In genomic region chr4:48985976-48986653, GRCh38 we compare ENCODE assay signal across 16 cellular contexts. TPM values are rescaled to one million over a fixed set of nuclear protein-coding genes. Genes with fewer than 3 reads are reported as not detected.
DNase-seq lines count a peak whose midpoint lies in the region; ATAC-seq and TF ChIP-seq lines count a peak whose summit lies in the region.
"Had no signal": no experiment of that assay in that cellular context is flagged by ENCODE, and none has a peak within 500 bp of the region (broad histone marks: within the 10 kb centered on the region; RNA-seq: fewer than 3 reads in every experiment).

TSS of gene CWH43 (plus strand) at chr4:48986275. CDS start at chr4:48986430, 155 bp downstream.

- 7 to 9% methylated on average over 6 to 63 of the region's 63 CpGs for WGBS in endodermal cell (ENCODE audit: insufficient coverage in 1 of 2, insufficient read length in 1 of 2), 2 experiments

- no peaks in the 10 kb centered on the region for H3K36me3 ChIP-seq in endodermal cell (ENCODE audit: control insufficient read depth, insufficient read depth, low read length)
- no peaks in the 10 kb centered on the region for H3K36me3 ChIP-seq in thoracic aorta

- ATAC-seq in Right ventricle myocardium superior (ENCODE audit: poor library complexity) (peak; percentile 27), left ventricle myocardium superior (no peak), thoracic aorta (ENCODE audit: insufficient number of reproducible peaks, low FRiP score, low read depth) (no peak), T-cell (replicated peaks in 1 of 4) (no peak)
- ATAC-seq: activated naive CD4-positive, alpha-beta T cell treated with anti-CD3 and anti-CD28 coated beads, Interleukin-2, amount 50 U/mL, for 72 hours; effector memory CD8-positive, alpha-beta T cell had no signal

- H3K4me3 Mint-ChIP-seq in endodermal cell, result peak within 1 kb of the TSS; percentile 43
- H3K4me3 Mint-ChIP-seq in T-cell, result no peak within 1 kb of the TSS
- H3K4me3 Mint-ChIP-seq: effector memory CD8-positive, alpha-beta T cell had no signal

- no peaks in the 10 kb centered on the region for H3K36me3 Mint-ChIP-seq in endodermal cell (ENCODE audit: low read depth)
- H3K36me3 Mint-ChIP-seq in T-cell, result no peaks in the 10 kb centered on the region
- H3K36me3 Mint-ChIP-seq: activated naive CD4-positive, alpha-beta T cell treated with anti-CD3 and anti-CD28 coated beads, Interleukin-2, amount 50 U/mL, for 72 hours had no signal

- H3K27me3 Mint-ChIP-seq in endodermal cell (ENCODE audit: insufficient read depth) (peaks cover 70% of the 10 kb centered on the region), T-cell (peaks cover 42 to 74% of the 10 kb centered on the region in 2 donors)

- H3K9ac ChIP-seq in endodermal cell (ENCODE audit: extremely low read depth, low read length, poor library complexity, severe bottlenecking), result no peak within 1 kb of the TSS

- POLR2A ChIA-PET in T-cell (lab: Charles Lee), result no interaction called here

- H3K27me3 ChIP-seq in endodermal cell (ENCODE audit: control insufficient read depth, insufficient read depth, low read length, poor library complexity, severe bottlenecking) (peaks cover 53% of the 10 kb centered on the region), thoracic aorta (replicated peaks; ENCODE audit: insufficient read depth) (peaks cover 8% of the 10 kb centered on the region)

- no peak within 1 kb of the TSS for H3K27ac Mint-ChIP-seq in endodermal cell
- no peak within 1 kb of the TSS for H3K27ac Mint-ChIP-seq in T-cell
- H3K27ac Mint-ChIP-seq: activated naive CD4-positive, alpha-beta T cell treated with anti-CD3 and anti-CD28 coated beads, Interleukin-2, amount 50 U/mL, for 72 hours; effector memory CD8-positive, alpha-beta T cell had no signal

- peaks cover 6% of the 10 kb centered on the region for H3K9me3 ChIP-seq in endodermal cell (ENCODE audit: control insufficient read depth, low read length)
- H3K9me3 ChIP-seq in thoracic aorta, result no peaks in the 10 kb centered on the region

- H3K4me3 ChIP-seq in endodermal cell (ENCODE audit: low read length), result no peak within 1 kb of the TSS
- H3K4me3 ChIP-seq in thoracic aorta, result peak within 1 kb of the TSS; percentile 37

- TF ChIP-seq CTCF in endodermal cell (conservative IDR thresholded peaks at IDR 0.05) (peak; percentile 48), thoracic aorta (IDR thresholded peaks at IDR 0.05) (no peak)

- no peak for DNase-seq in Right ventricle myocardium superior
- DNase-seq in left ventricle myocardium superior, result no peak
- peak; percentile 89 for DNase-seq in endodermal cell
- peak; percentile 45 for DNase-seq in left kidney (ENCODE audit: low read depth, low spot score)
- no peak for DNase-seq in thoracic aorta (ENCODE audit: low spot score)
- DNase-seq in NCI-H226, result no peak
- no peak for DNase-seq in putamen (ENCODE audit: low spot score)
- DNase-seq in T-cell, result no peak
- DNase-seq: activated CD4-positive, alpha-beta T cell treated with anti-CD3 and anti-CD28 coated beads, Interleukin-2, amount 50 U/mL, for 1 hour; effector memory CD8-positive, alpha-beta T cell; mesenchymal stem cell; NCI-H1436; SIG-M5; stimulated activated CD4-positive, alpha-beta T cell treated with anti-CD3 and anti-CD28 coated beads, Interleukin-15, amount 100 ng/mL, for 24 hours; stimulated activated naive CD4-positive, alpha-beta T cell had no signal

- intact Hi-C loops in Right ventricle myocardium superior (cut with DNase I), result no loop called here
- intact Hi-C loops in left ventricle myocardium superior (cut with micrococcal nuclease), result no loop called here

- CTCF ChIA-PET in T-cell (lab: Charles Lee), result no interaction called here

- H3K4me1 Mint-ChIP-seq in endodermal cell (no peaks in the 10 kb centered on the region), T-cell (peaks cover 0 to 6% (median 0%) of the 10 kb centered on the region in 3 donors)

- H3K27ac ChIP-seq in endodermal cell (ENCODE audit: low read depth, low read length) (no peak within 1 kb of the TSS), thoracic aorta (no peak within 1 kb of the TSS)

- H3K9me3 Mint-ChIP-seq in endodermal cell, result peaks cover 8% of the 10 kb centered on the region
- peaks cover 0 to 6% (median 0%) of the 10 kb centered on the region in 3 donors for H3K9me3 Mint-ChIP-seq in T-cell
- H3K9me3 Mint-ChIP-seq: effector memory CD8-positive, alpha-beta T cell had no signal

- no peaks in the 10 kb centered on the region for H3K4me1 ChIP-seq in endodermal cell (ENCODE audit: control insufficient read depth, insufficient read depth, low read length)
- peaks cover 0 to 7% of the 10 kb centered on the region in 2 donors for H3K4me1 ChIP-seq in thoracic aorta (ENCODE audit: control insufficient read depth in 1 of 2, low read depth in 2 of 2)

RNA-seq across cellular contexts. Expression of gene CWH43, which starts in this region (rescaled TPM):
- total RNA-seq in Right ventricle myocardium superior (not detected), left ventricle myocardium superior (not detected), endodermal cell (not detected), thoracic aorta (not detected), T-cell (not detected)
- polyA plus RNA-seq in endodermal cell (2013, experiment 1 of 2), result not detected
- polyA plus RNA-seq in endodermal cell (2013, experiment 2 of 2), result not detected
- total RNA-seq: activated naive CD4-positive, alpha-beta T cell treated with anti-CD3 and anti-CD28 coated beads, Interleukin-2, amount 50 U/mL, for 72 hours had no signal

Comparison
In these comparisons a context has a peak if more than half of its experiments do, and no peak if none do; other contexts are left out.
1. Peak in ATAC-seq in Right ventricle myocardium superior; RNA of the gene not detected or under 1 TPM.
2. Peak in DNase-seq in endodermal cell; RNA of the gene not detected or under 1 TPM.